In the genomic region with DNA sequence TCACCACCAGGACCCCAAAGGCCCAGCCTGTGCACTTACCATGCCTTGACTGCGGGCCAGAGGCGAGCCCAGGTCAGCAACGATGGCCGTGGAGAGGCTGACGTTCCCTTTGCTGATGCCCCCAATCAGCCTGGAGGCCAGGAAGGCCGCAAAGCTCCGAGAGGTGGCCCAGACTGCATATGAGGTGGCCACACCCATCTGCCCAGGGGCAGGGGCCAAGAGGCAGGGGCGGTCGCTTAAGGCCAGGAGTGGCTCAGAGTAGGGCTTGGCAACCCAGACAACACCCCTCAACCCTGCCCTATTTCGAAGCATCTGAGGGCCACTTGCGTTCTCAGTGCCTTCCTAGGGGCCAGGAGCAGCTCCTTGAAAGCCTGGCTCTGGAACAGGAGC, we compare ENCODE assay signal across 9 cellular contexts. TPM values are rescaled to one million over a fixed set of nuclear protein-coding genes. Genes with fewer than 3 reads are reported as not detected.
DNase-seq lines count a peak whose midpoint lies in the region; ATAC-seq and TF ChIP-seq lines count a peak whose summit lies in the region.
"Had no signal": no experiment of that assay in that cellular context is flagged by ENCODE, and none has a peak within 500 bp of the region (broad histone marks: within the 10 kb centered on the region; RNA-seq: fewer than 3 reads in every experiment).

No MANE protein-coding gene starts in this region.

- ATAC-seq in left ventricle myocardium superior (no peak), HG03457 (IDR thresholded peaks at IDR 0.05; ENCODE audit: unreplicated experiment) (no peak), HG02981 (IDR thresholded peaks at IDR 0.05; ENCODE audit: unreplicated experiment) (no peak)

- WGBS in mesodermal cell (ENCODE audit: insufficient coverage in 2 of 2), 2 experiments = 95 to 97% methylated on average over 10 to 11 of the region's 11 CpGs

- intact Hi-C loops in left ventricle myocardium superior (cut with micrococcal nuclease) (no loop called here), ascending aorta (cut with DNase I) (loop anchor here (10.0 kb wide), 1 partner anchor 468 kb away; a partner anchor contains a TSS), vagina (cut with DNase I) (loop anchor here (10.0 kb wide), 1 partner anchor 178 kb away; a partner anchor contains a TSS)

- H3K27me3 ChIP-seq in cardiac muscle cell = no peaks in the 10 kb centered on the region
- H3K27me3 ChIP-seq in ascending aorta = no peaks in the 10 kb centered on the region
- H3K27me3 ChIP-seq in vagina = no peaks in the 10 kb centered on the region
- H3K27me3 ChIP-seq: ovary had no signal

- H3K4me3 ChIP-seq in cardiac muscle cell = no peak overlapping the region
- no peak overlapping the region for H3K4me3 ChIP-seq in ascending aorta
- no peak overlapping the region for H3K4me3 ChIP-seq in mesodermal cell (ENCODE audit: extremely low read depth, insufficient read depth, low read length, poor library complexity, severe bottlenecking)
- H3K4me3 ChIP-seq in vagina = no peak overlapping the region
- H3K4me3 ChIP-seq: ovary had no signal

- H3K36me3 ChIP-seq in cardiac muscle cell (peaks cover 15% of the 10 kb centered on the region), ascending aorta (peaks cover 25 to 48% of the 10 kb centered on the region in 2 donors), mesodermal cell (ENCODE audit: control insufficient read depth, insufficient read depth, low read length) (peaks cover 67% of the 10 kb centered on the region), vagina (peaks cover 0 to 26% of the 10 kb centered on the region in 2 donors)
- H3K36me3 ChIP-seq: ovary had no signal

- TF ChIP-seq CTCF in cardiac muscle cell (IDR thresholded peaks at IDR 0.05; ENCODE audit: low read depth, low read length) (no peak), ascending aorta (IDR thresholded peaks at IDR 0.05) (no peak), vagina (IDR thresholded peaks at IDR 0.05) (no peak)

- TF ChIP-seq POLR2A in vagina (IDR thresholded peaks at IDR 0.05) = no peak

- H3K9me3 ChIP-seq in cardiac muscle cell (ENCODE audit: low read depth) (no peaks in the 10 kb centered on the region), ascending aorta (no peaks in the 10 kb centered on the region), mesodermal cell (ENCODE audit: control insufficient read depth, low read length) (no peaks in the 10 kb centered on the region), vagina (no peaks in the 10 kb centered on the region)
- H3K9me3 ChIP-seq: ovary had no signal

- DNase-seq in cardiac muscle cell (ENCODE audit: low read depth in 1 of 2, low spot score in 1 of 2) = no peak
- no peak for DNase-seq in left ventricle myocardium superior
- DNase-seq in ascending aorta (ENCODE audit: low spot score in 2 of 2) = no peak
- DNase-seq in vagina (ENCODE audit: extremely low spot score in 2 of 2) = no peak
- no peak for DNase-seq in stimulated activated CD4-positive, alpha-beta T cell treated with anti-CD3 and anti-CD28 coated beads, Interleukin-2, amount 100 ng/mL, for 24 hours

- H3K4me1 ChIP-seq in cardiac muscle cell (ENCODE audit: low read depth) = peaks cover 5% of the 10 kb centered on the region
- peaks cover 0 to 21% of the 10 kb centered on the region in 2 donors for H3K4me1 ChIP-seq in ascending aorta
- H3K4me1 ChIP-seq in mesodermal cell (ENCODE audit: control insufficient read depth, insufficient read depth, low read length, poor library complexity, severe bottlenecking) = peaks cover 19% of the 10 kb centered on the region
- peaks cover 44% of the 10 kb centered on the region for H3K4me1 ChIP-seq in vagina

- H3K27ac ChIP-seq in cardiac muscle cell = peak overlapping the region; percentile 54
- H3K27ac ChIP-seq in ascending aorta = peak overlapping the region; percentile 77 to 79
- H3K27ac ChIP-seq in mesodermal cell (ENCODE audit: low read depth, low read length, severe bottlenecking) = peak overlapping the region; percentile 5
- H3K27ac ChIP-seq in vagina = peak overlapping the region; percentile 87

RNA-seq across cellular contexts. Expression of a gene that starts 30.6 kb away (rescaled TPM):
- total RNA-seq in cardiac muscle cell (14.4 and 19.8 TPM in 2 replicates), left ventricle myocardium superior (19.9 TPM), ascending aorta (12.3 TPM), vagina (18.9 TPM)
- polyA plus RNA-seq in cardiac muscle cell = 15.0 and 17.6 TPM in 2 replicates
- 21.0 TPM for polyA plus RNA-seq in mesodermal cell (2013, experiment 1 of 2)
- polyA plus RNA-seq in mesodermal cell (2013, experiment 2 of 2) = 20.6 TPM

RNA-seq across cellular contexts. Expression of a gene that starts 30.8 kb away (rescaled TPM):
- total RNA-seq in cardiac muscle cell (9.4 and 12.8 TPM in 2 replicates), left ventricle myocardium superior (9.2 TPM), ascending aorta (1.9 TPM), vagina (2.7 TPM)
- 10.0 and 11.1 TPM in 2 replicates for polyA plus RNA-seq in cardiac muscle cell
- polyA plus RNA-seq in mesodermal cell (2013, experiment 1 of 2) = 4.3 TPM
- polyA plus RNA-seq in mesodermal cell (2013, experiment 2 of 2) = 4.2 TPM

Comparison
In these comparisons a context has a peak if more than half of its experiments do, and no peak if none do; other contexts are left out.
1. H3K27ac ChIP-seq: peak in every context shown above with its lines; median percentile 87 in vagina; 78 in ascending aorta; 54 in cardiac muscle cell; 5 in mesodermal cell.